In the genomic region with DNA sequence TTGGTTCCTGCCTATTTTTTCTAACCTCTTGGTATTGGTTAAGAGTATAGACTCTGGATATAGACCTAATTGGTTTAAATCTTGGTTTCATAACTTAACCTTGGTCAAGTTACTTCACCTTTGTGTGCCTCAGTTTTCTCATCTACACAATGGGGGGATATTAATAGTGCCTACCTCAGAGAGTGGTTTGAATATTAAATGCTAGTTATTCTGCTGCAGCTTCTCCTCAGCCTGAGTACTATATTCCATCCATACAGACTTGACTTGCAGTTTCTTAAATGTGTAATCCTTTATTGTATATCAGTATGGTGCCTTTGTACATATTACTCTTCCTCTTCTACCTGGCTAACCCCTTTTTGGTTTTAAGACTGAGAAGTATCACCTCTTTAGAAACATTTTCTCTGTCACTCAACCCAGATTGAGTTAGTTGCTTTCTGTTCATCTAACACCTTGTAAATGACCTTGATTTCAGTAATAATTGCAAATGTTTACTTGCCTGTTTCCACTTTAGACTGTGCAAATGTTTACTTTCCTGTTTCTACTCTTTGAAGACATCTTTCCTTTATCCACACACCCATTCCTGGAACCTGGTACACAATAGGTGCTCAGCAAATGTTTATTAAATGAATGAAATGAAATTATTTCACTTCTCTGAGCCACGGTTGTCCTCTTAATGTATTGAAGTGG, we compare ENCODE assay signal across 1 cellular context.
TF ChIP-seq lines count a peak whose summit lies in the region.

No MANE protein-coding gene starts in this region.

TF ChIP-seq in HepG2, 621 proteins besides CTCF, POLR2A, EP300 and RAD21 (continued from another document and continues in another):
- TF ChIP-seq, protein P1, sequence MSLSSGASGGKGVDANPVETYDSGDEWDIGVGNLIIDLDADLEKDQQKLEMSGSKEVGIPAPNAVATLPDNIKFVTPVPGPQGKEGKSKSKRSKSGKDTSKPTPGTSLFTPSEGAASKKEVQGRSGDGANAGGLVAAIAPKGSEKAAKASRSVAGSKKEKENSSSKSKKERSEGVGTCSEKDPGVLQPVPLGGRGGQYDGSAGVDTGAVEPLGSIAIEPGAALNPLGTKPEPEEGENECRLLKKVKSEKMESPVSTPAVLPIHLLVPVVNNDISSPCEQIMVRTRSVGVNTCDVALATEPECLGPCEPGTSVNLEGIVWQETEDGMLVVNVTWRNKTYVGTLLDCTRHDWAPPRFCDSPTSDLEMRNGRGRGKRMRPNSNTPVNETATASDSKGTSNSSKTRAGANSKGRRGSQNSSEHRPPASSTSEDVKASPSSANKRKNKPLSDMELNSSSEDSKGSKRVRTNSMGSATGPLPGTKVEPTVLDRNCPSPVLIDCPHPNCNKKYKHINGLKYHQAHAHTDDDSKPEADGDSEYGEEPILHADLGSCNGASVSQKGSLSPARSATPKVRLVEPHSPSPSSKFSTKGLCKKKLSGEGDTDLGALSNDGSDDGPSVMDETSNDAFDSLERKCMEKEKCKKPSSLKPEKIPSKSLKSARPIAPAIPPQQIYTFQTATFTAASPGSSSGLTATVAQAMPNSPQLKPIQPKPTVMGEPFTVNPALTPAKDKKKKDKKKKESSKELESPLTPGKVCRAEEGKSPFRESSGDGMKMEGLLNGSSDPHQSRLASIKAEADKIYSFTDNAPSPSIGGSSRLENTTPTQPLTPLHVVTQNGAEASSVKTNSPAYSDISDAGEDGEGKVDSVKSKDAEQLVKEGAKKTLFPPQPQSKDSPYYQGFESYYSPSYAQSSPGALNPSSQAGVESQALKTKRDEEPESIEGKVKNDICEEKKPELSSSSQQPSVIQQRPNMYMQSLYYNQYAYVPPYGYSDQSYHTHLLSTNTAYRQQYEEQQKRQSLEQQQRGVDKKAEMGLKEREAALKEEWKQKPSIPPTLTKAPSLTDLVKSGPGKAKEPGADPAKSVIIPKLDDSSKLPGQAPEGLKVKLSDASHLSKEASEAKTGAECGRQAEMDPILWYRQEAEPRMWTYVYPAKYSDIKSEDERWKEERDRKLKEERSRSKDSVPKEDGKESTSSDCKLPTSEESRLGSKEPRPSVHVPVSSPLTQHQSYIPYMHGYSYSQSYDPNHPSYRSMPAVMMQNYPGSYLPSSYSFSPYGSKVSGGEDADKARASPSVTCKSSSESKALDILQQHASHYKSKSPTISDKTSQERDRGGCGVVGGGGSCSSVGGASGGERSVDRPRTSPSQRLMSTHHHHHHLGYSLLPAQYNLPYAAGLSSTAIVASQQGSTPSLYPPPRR (CRISPR knock-in tag; IDR thresholded peaks at IDR 0.05; ENCODE audit: borderline replicate concordance): peak; percentile 65; the same call in 1 of the 2 replicates
- TF ChIP-seq ZBTB20 (CRISPR knock-in tag; IDR thresholded peaks at IDR 0.05; ENCODE audit: borderline replicate concordance, low read depth): 0 out of 2 replicates have a peak, but pooled peaks have one; percentile 22
- TF ChIP-seq KDM4B (CRISPR knock-in tag; IDR thresholded peaks at IDR 0.05): no peak
- peak; percentile 36; the same call in 1 of the 2 replicates for TF ChIP-seq FOXK1 (CRISPR knock-in tag; IDR thresholded peaks at IDR 0.05; ENCODE audit: borderline replicate concordance, low read depth)
- no peak for TF ChIP-seq ZNF337 (CRISPR knock-in tag; IDR thresholded peaks at IDR 0.05; ENCODE audit: borderline replicate concordance, low read depth)
- TF ChIP-seq RFX3 (CRISPR knock-in tag; IDR thresholded peaks at IDR 0.05): no peak
- no peak for TF ChIP-seq ZNF850 (CRISPR knock-in tag; conservative IDR thresholded peaks at IDR 0.05)
- TF ChIP-seq CCAR2 (optimal IDR thresholded peaks at IDR 0.05; ENCODE audit: low read depth, low read length): no peak
- TF ChIP-seq JUN (CRISPR knock-in tag; IDR thresholded peaks at IDR 0.05): no peak
- TF ChIP-seq, protein P2, sequence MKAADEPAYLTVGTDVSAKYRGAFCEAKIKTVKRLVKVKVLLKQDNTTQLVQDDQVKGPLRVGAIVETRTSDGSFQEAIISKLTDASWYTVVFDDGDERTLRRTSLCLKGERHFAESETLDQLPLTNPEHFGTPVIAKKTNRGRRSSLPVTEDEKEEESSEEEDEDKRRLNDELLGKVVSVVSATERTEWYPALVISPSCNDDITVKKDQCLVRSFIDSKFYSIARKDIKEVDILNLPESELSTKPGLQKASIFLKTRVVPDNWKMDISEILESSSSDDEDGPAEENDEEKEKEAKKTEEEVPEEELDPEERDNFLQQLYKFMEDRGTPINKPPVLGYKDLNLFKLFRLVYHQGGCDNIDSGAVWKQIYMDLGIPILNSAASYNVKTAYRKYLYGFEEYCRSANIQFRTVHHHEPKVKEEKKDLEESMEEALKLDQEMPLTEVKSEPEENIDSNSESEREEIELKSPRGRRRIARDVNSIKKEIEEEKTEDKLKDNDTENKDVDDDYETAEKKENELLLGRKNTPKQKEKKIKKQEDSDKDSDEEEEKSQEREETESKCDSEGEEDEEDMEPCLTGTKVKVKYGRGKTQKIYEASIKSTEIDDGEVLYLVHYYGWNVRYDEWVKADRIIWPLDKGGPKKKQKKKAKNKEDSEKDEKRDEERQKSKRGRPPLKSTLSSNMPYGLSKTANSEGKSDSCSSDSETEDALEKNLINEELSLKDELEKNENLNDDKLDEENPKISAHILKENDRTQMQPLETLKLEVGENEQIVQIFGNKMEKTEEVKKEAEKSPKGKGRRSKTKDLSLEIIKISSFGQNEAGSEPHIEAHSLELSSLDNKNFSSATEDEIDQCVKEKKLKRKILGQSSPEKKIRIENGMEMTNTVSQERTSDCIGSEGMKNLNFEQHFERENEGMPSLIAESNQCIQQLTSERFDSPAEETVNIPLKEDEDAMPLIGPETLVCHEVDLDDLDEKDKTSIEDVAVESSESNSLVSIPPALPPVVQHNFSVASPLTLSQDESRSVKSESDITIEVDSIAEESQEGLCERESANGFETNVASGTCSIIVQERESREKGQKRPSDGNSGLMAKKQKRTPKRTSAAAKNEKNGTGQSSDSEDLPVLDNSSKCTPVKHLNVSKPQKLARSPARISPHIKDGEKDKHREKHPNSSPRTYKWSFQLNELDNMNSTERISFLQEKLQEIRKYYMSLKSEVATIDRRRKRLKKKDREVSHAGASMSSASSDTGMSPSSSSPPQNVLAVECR (CRISPR knock-in tag; IDR thresholded peaks at IDR 0.05; ENCODE audit: borderline replicate concordance): no peak
- TF ChIP-seq, protein P3, sequence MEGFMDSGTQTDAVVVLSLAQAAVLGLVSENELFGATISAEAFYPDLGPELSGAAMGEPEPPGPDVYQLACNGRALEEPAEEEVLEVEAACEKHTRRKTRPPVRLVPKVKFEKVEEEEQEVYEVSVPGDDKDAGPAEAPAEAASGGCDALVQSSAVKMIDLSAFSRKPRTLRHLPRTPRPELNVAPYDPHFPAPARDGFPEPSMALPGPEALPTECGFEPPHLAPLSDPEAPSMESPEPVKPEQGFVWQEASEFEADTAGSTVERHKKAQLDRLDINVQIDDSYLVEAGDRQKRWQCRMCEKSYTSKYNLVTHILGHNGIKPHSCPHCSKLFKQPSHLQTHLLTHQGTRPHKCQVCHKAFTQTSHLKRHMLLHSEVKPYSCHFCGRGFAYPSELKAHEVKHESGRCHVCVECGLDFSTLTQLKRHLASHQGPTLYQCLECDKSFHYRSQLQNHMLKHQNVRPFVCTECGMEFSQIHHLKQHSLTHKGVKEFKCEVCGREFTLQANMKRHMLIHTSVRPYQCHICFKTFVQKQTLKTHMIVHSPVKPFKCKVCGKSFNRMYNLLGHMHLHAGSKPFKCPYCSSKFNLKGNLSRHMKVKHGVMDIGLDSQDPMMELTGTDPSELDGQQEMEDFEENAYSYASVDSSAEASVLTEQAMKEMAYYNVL (CRISPR knock-in tag; IDR thresholded peaks at IDR 0.05; ENCODE audit: borderline replicate concordance): 0 out of 2 replicates have a peak, but pooled peaks have one; percentile 43
- TF ChIP-seq NFE2 (CRISPR knock-in tag; IDR thresholded peaks at IDR 0.05): no peak
- 0 out of 2 replicates have a peak, but pooled peaks have one; percentile 35 for TF ChIP-seq SP5 (CRISPR knock-in tag; IDR thresholded peaks at IDR 0.05; ENCODE audit: borderline replicate concordance, low read depth)
- no peak for TF ChIP-seq KAT2B (IDR thresholded peaks at IDR 0.05; ENCODE audit: borderline replicate concordance, low read depth, low read length)
- TF ChIP-seq CENPT (CRISPR knock-in tag; IDR thresholded peaks at IDR 0.05; ENCODE audit: low read depth): no peak
- no peak for TF ChIP-seq STAG1 (CRISPR knock-in tag; IDR thresholded peaks at IDR 0.05)
- TF ChIP-seq HMG20A (CRISPR knock-in tag; IDR thresholded peaks at IDR 0.05; ENCODE audit: borderline replicate concordance): peak; percentile 64; the same call in 1 of the 2 replicates
- 0 out of 2 replicates have a peak, but pooled peaks have one; percentile 35 for TF ChIP-seq ESRRA (CRISPR knock-in tag; IDR thresholded peaks at IDR 0.05; ENCODE audit: low read depth)
- no peak for TF ChIP-seq ZNF33B (CRISPR knock-in tag; IDR thresholded peaks at IDR 0.05)
- TF ChIP-seq NFIC (IDR thresholded peaks at IDR 0.05; ENCODE audit: low read length): peak; percentile 84; the same call in 1 of the 2 replicates
- TF ChIP-seq ZNF326 (CRISPR knock-in tag; IDR thresholded peaks at IDR 0.05; ENCODE audit: borderline replicate concordance): no peak
- TF ChIP-seq, protein P4, sequence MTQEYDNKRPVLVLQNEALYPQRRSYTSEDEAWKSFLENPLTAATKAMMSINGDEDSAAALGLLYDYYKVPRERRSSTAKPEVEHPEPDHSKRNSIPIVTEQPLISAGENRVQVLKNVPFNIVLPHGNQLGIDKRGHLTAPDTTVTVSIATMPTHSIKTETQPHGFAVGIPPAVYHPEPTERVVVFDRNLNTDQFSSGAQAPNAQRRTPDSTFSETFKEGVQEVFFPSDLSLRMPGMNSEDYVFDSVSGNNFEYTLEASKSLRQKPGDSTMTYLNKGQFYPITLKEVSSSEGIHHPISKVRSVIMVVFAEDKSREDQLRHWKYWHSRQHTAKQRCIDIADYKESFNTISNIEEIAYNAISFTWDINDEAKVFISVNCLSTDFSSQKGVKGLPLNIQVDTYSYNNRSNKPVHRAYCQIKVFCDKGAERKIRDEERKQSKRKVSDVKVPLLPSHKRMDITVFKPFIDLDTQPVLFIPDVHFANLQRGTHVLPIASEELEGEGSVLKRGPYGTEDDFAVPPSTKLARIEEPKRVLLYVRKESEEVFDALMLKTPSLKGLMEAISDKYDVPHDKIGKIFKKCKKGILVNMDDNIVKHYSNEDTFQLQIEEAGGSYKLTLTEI (CRISPR knock-in tag; conservative IDR thresholded peaks at IDR 0.05): no peak
- TF ChIP-seq, protein P5, sequence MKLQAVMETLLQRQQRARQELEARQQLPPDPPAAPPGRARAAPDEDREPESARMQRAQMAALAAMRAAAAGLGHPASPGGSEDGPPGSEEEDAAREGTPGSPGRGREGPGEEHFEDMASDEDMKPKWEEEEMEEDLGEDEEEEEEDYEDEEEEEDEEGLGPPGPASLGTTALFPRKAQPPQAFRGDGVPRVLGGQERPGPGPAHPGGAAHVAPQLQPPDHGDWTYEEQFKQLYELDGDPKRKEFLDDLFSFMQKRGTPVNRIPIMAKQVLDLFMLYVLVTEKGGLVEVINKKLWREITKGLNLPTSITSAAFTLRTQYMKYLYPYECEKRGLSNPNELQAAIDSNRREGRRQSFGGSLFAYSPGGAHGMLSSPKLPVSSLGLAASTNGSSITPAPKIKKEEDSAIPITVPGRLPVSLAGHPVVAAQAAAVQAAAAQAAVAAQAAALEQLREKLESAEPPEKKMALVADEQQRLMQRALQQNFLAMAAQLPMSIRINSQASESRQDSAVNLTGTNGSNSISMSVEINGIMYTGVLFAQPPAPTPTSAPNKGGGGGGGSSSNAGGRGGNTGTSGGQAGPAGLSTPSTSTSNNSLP (IDR thresholded peaks at IDR 0.05; ENCODE audit: low read depth, low read length): no peak
- no peak for TF ChIP-seq HDAC1 (CRISPR knock-in tag; IDR thresholded peaks at IDR 0.05)
- TF ChIP-seq ZNF703 (CRISPR knock-in tag; IDR thresholded peaks at IDR 0.05; ENCODE audit: borderline replicate concordance): no peak
- no peak for TF ChIP-seq YY1 (IDR thresholded peaks at IDR 0.05; ENCODE audit: insufficient read depth, insufficient replicate concordance, low read depth, low read length)
- peak; percentile 93 for TF ChIP-seq SOX5 (CRISPR knock-in tag; IDR thresholded peaks at IDR 0.05; ENCODE audit: borderline replicate concordance)
- no peak for TF ChIP-seq ZBTB8A (CRISPR knock-in tag; IDR thresholded peaks at IDR 0.05; ENCODE audit: borderline replicate concordance, low read depth)
- TF ChIP-seq ZNF12 (CRISPR knock-in tag; IDR thresholded peaks at IDR 0.05): 0 out of 2 replicates have a peak, but pooled peaks have one; percentile 18
- no peak for TF ChIP-seq JDP2 (CRISPR knock-in tag; IDR thresholded peaks at IDR 0.05; ENCODE audit: borderline replicate concordance)
- peak; percentile 48; the same call in 1 of the 2 replicates for TF ChIP-seq POGZ (CRISPR knock-in tag; IDR thresholded peaks at IDR 0.05)
- TF ChIP-seq ZNF232 (CRISPR knock-in tag; IDR thresholded peaks at IDR 0.05; ENCODE audit: borderline replicate concordance): no peak
- peak; percentile 41; the same call in 1 of the 2 replicates for TF ChIP-seq SMAD3 (CRISPR knock-in tag; IDR thresholded peaks at IDR 0.05)
- no peak for TF ChIP-seq SNAPC2 (CRISPR knock-in tag; IDR thresholded peaks at IDR 0.05)
- TF ChIP-seq NR2C2 (CRISPR knock-in tag; IDR thresholded peaks at IDR 0.05; ENCODE audit: borderline replicate concordance): no peak
- TF ChIP-seq, protein P6, sequence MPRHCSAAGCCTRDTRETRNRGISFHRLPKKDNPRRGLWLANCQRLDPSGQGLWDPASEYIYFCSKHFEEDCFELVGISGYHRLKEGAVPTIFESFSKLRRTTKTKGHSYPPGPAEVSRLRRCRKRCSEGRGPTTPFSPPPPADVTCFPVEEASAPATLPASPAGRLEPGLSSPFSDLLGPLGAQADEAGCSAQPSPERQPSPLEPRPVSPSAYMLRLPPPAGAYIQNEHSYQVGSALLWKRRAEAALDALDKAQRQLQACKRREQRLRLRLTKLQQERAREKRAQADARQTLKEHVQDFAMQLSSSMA (CRISPR knock-in tag; IDR thresholded peaks at IDR 0.05): no peak
- TF ChIP-seq, protein P7, sequence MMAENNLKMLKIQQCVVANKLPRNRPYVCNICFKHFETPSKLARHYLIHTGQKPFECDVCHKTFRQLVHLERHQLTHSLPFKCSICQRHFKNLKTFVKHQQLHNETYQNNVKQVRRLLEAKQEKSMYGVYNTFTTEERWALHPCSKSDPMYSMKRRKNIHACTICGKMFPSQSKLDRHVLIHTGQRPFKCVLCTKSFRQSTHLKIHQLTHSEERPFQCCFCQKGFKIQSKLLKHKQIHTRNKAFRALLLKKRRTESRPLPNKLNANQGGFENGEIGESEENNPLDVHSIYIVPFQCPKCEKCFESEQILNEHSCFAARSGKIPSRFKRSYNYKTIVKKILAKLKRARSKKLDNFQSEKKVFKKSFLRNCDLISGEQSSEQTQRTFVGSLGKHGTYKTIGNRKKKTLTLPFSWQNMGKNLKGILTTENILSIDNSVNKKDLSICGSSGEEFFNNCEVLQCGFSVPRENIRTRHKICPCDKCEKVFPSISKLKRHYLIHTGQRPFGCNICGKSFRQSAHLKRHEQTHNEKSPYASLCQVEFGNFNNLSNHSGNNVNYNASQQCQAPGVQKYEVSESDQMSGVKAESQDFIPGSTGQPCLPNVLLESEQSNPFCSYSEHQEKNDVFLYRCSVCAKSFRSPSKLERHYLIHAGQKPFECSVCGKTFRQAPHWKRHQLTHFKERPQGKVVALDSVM (CRISPR knock-in tag; IDR thresholded peaks at IDR 0.05): no peak
- peak; percentile 30; the same call in 1 of the 2 replicates for TF ChIP-seq SIX4 (CRISPR knock-in tag; IDR thresholded peaks at IDR 0.05)
- TF ChIP-seq NCOA2 (CRISPR knock-in tag; IDR thresholded peaks at IDR 0.05): peak; percentile 95
- TF ChIP-seq SMARCC2 (IDR thresholded peaks at IDR 0.05): no peak
- no peak for TF ChIP-seq MED13 (CRISPR knock-in tag; IDR thresholded peaks at IDR 0.05)
